Comparison of ENCODE assay signal across 30 cellular contexts in the genomic region with DNA sequence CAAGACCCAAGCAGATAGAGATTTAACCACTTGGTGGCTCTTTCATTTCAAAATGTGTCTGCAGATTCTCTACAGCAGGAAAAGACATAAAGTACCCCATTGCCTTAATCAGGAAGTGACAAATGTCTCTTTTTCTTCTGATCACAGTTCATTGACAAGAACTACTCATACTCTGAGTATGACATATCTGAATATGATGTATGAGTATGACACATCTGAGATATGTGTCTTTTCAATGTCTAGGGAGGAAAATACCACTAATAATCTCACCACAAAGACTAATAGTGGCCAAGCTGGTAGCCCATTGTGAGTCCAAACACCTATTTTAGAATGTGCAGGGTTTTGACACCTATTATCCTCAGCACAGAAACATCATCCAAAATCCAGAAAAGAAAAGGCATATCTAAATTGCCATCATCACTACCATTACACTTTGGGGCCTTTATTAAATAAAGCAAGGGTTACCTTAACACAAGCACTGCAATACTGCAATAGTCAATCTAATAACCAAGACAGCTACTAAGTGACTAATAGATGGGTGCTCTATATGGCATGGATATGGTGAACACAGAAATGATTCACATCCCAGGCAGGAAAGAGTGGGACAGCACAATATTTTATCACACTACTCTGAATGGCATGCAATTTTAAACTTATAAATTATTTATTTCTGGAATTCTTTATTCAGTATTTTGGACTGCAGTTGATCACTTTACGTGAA.
"Had no signal": no experiment of that assay in that cellular context is flagged by ENCODE, and none has a peak within 500 bp of the region (broad histone marks: within the 10 kb centered on the region; RNA-seq: fewer than 3 reads in every experiment).

No MANE protein-coding gene starts in this region.

- H3K27ac Mint-ChIP-seq: activated CD4-positive, alpha-beta memory T cell treated with anti-CD3 and anti-CD28 coated beads for 36 hours; activated CD4-positive, alpha-beta T cell treated with anti-CD3 and anti-CD28 coated beads, Interleukin-2, amount 10 ng/mL, durations not matched to agents 24 days and 14 days; activated CD8-positive, alpha-beta memory T cell treated with anti-CD3 and anti-CD28 coated beads, Interleukin-2, amount 10 ng/mL, durations not matched to agents 7 days and 5 days; activated CD8-positive, alpha-beta T cell treated with anti-CD3 and anti-CD28 coated beads, Interleukin-2, amount 10 ng/mL, durations not matched to agents 7 days and 5 days; activated naive CD4-positive, alpha-beta T cell treated with anti-CD3 and anti-CD28 coated beads for 36 hours; activated naive CD4-positive, alpha-beta T cell treated with anti-CD3 and anti-CD28 coated beads, Interleukin-2, amount 50 U/mL, for 24 hours; activated naive CD8-positive, alpha-beta T cell treated with anti-CD3 and anti-CD28 coated beads for 36 hours; activated naive CD8-positive, alpha-beta T cell treated with anti-CD3 and anti-CD28 coated beads, Interleukin-2, amount 50 U/mL, for 24 hours; activated T-helper 1 cell treated with anti-CD3 and anti-CD28 coated beads, Interleukin-12 subunit alpha, Interleukin-12 subunit beta, Interleukin-2, Interleukin-4 antibody, amounts not matched to agents 30 ng/mL and 10 ng/mL and 1 ng/mL, durations not matched to agents 14 hours and 24 hours and 36 hours; activated T-helper 2 cell treated with anti-CD3 and anti-CD28 coated beads, Interferon-gamma antibody, Interleukin-2, Interleukin-4, amounts not matched to agents 10 μg/mL and 5 μg/mL and 100 μg/mL, durations not matched to agents 14 hours and 24 hours and 36 hours had no signal

- H3K27ac ChIP-seq: adrenal gland, body of pancreas, cardiac muscle cell, colonic mucosa, gastrocnemius medialis, heart left ventricle had no signal

- H3K4me3 Mint-ChIP-seq: activated CD4-positive, alpha-beta memory T cell treated with anti-CD3 and anti-CD28 coated beads for 36 hours; activated CD4-positive, alpha-beta T cell treated with anti-CD3 and anti-CD28 coated beads, Interleukin-2, amount 10 ng/mL, durations not matched to agents 24 days and 14 days; activated CD8-positive, alpha-beta memory T cell treated with anti-CD3 and anti-CD28 coated beads, Interleukin-2, amount 10 ng/mL, durations not matched to agents 7 days and 5 days; activated CD8-positive, alpha-beta T cell treated with anti-CD3 and anti-CD28 coated beads, Interleukin-2, amount 10 ng/mL, durations not matched to agents 7 days and 5 days; activated naive CD4-positive, alpha-beta T cell treated with anti-CD3 and anti-CD28 coated beads for 36 hours; activated naive CD4-positive, alpha-beta T cell treated with anti-CD3 and anti-CD28 coated beads, Interleukin-2, amount 50 U/mL, for 24 hours; activated naive CD8-positive, alpha-beta T cell treated with anti-CD3 and anti-CD28 coated beads for 36 hours; activated naive CD8-positive, alpha-beta T cell treated with anti-CD3 and anti-CD28 coated beads, Interleukin-2, amount 50 U/mL, for 24 hours; activated T-helper 1 cell treated with anti-CD3 and anti-CD28 coated beads, Interleukin-12 subunit alpha, Interleukin-12 subunit beta, Interleukin-2, Interleukin-4 antibody, amounts not matched to agents 30 ng/mL and 10 ng/mL and 1 ng/mL, durations not matched to agents 14 hours and 24 hours and 36 hours had no signal

- H3K27me3 ChIP-seq: adrenal gland, body of pancreas, cardiac muscle cell, colonic mucosa, gastrocnemius medialis, heart left ventricle had no signal

- FAIRE-seq: endometrium had no signal

- H3K36me3 Mint-ChIP-seq: activated CD4-positive, alpha-beta memory T cell treated with anti-CD3 and anti-CD28 coated beads for 36 hours; activated CD8-positive, alpha-beta memory T cell treated with anti-CD3 and anti-CD28 coated beads, Interleukin-2, amount 10 ng/mL, durations not matched to agents 7 days and 5 days; activated naive CD4-positive, alpha-beta T cell treated with anti-CD3 and anti-CD28 coated beads, Interleukin-2, amount 50 U/mL, for 24 hours; activated naive CD8-positive, alpha-beta T cell treated with anti-CD3 and anti-CD28 coated beads for 36 hours had no signal

- H3K4me1 ChIP-seq: adrenal gland, body of pancreas, colonic mucosa, gastrocnemius medialis, heart left ventricle had no signal

- DNase-seq: activated CD4-positive, alpha-beta memory T cell treated with anti-CD3 and anti-CD28 coated beads for 36 hours; activated CD4-positive, alpha-beta T cell treated with anti-CD3 and anti-CD28 coated beads, Interleukin-2, amount 10 ng/mL, durations not matched to agents 24 days and 14 days; activated CD4-positive, CD25-positive, alpha-beta regulatory T cell; activated CD8-positive, alpha-beta memory T cell treated with anti-CD3 and anti-CD28 coated beads, Interleukin-2, amount 10 ng/mL, durations not matched to agents 7 days and 5 days; activated CD8-positive, alpha-beta memory T cell treated with anti-CD3 and anti-CD28 coated beads, Interleukin-2, amount 50 U/mL, for 4 hours; activated CD8-positive, alpha-beta T cell treated with anti-CD3 and anti-CD28 coated beads, Interleukin-2, amount 10 ng/mL, durations not matched to agents 7 days and 5 days; activated effector memory CD4-positive, alpha-beta T cell treated with anti-CD3 and anti-CD28 coated beads, Interleukin-2, amount 50 U/mL, for 16 hours; activated naive CD4-positive, alpha-beta T cell treated with anti-CD3 and anti-CD28 coated beads for 36 hours; activated naive CD8-positive, alpha-beta T cell treated with anti-CD3 and anti-CD28 coated beads for 36 hours; activated naive CD8-positive, alpha-beta T cell treated with anti-CD3 and anti-CD28 coated beads, Interleukin-2, amount 50 U/mL, for 24 hours; activated T-cell treated with anti-CD3 and anti-CD28 coated beads, Interleukin-2, amount 50 U/mL, for 1 hour; activated T-cell treated with anti-CD3 and anti-CD28 coated beads, Interleukin-2, amount 50 U/mL, for 48 hours; adrenal gland; amygdala; aorta; body of pancreas; central memory CD4-positive, alpha-beta T cell; cerebellar nuclear complex; colonic mucosa; effector CD8-positive, alpha-beta T cell; gastrocnemius medialis; glutamatergic neuron; heart left ventricle; T-helper 2 cell had no signal

- ATAC-seq: activated CD8-positive, alpha-beta memory T cell treated with anti-CD3 and anti-CD28 coated beads, Interleukin-2, amount 10 ng/mL, durations not matched to agents 7 days and 5 days; activated CD8-positive, alpha-beta T cell treated with anti-CD3 and anti-CD28 coated beads, Interleukin-2, amount 10 ng/mL, durations not matched to agents 7 days and 5 days; activated naive CD8-positive, alpha-beta T cell treated with anti-CD3 and anti-CD28 coated beads, Interleukin-2, amount 50 U/mL, for 24 hours; body of pancreas; esophagus mucosa; gastrocnemius medialis; heart left ventricle had no signal

- H3K9me3 ChIP-seq: colonic mucosa had no signal

- H3K4me1 Mint-ChIP-seq: activated CD4-positive, alpha-beta T cell treated with anti-CD3 and anti-CD28 coated beads, Interleukin-2, amount 10 ng/mL, durations not matched to agents 24 days and 14 days; activated CD8-positive, alpha-beta memory T cell treated with anti-CD3 and anti-CD28 coated beads, Interleukin-2, amount 10 ng/mL, durations not matched to agents 7 days and 5 days; activated naive CD4-positive, alpha-beta T cell treated with anti-CD3 and anti-CD28 coated beads, Interleukin-2, amount 50 U/mL, for 24 hours; activated naive CD8-positive, alpha-beta T cell treated with anti-CD3 and anti-CD28 coated beads for 36 hours; activated naive CD8-positive, alpha-beta T cell treated with anti-CD3 and anti-CD28 coated beads, Interleukin-2, amount 50 U/mL, for 24 hours had no signal

- H3K27me3 Mint-ChIP-seq: activated CD4-positive, alpha-beta memory T cell treated with anti-CD3 and anti-CD28 coated beads for 36 hours; activated CD4-positive, alpha-beta T cell treated with anti-CD3 and anti-CD28 coated beads, Interleukin-2, amount 10 ng/mL, durations not matched to agents 24 days and 14 days; activated CD8-positive, alpha-beta memory T cell treated with anti-CD3 and anti-CD28 coated beads, Interleukin-2, amount 10 ng/mL, durations not matched to agents 7 days and 5 days; activated naive CD8-positive, alpha-beta T cell treated with anti-CD3 and anti-CD28 coated beads, Interleukin-2, amount 50 U/mL, for 24 hours had no signal

- H3K36me3 ChIP-seq: adrenal gland, cardiac muscle cell, colonic mucosa, gastrocnemius medialis, heart left ventricle had no signal

- H3K4me3 ChIP-seq: adrenal gland, body of pancreas, cardiac muscle cell, colonic mucosa, gastrocnemius medialis, heart left ventricle had no signal
